ENCODE assay signal across 9 cellular contexts in genomic region chr16:46801428-46802049, GRCh38. TPM values are rescaled to one million over a fixed set of nuclear protein-coding genes. Genes with fewer than 3 reads are reported as not detected.
DNase-seq lines count a peak whose midpoint lies in the region; ATAC-seq and TF ChIP-seq lines count a peak whose summit lies in the region.
"Had no signal": no experiment of that assay in that cellular context is flagged by ENCODE, and none has a peak within 500 bp of the region (broad histone marks: within the 10 kb centered on the region; RNA-seq: fewer than 3 reads in every experiment).

No MANE protein-coding gene starts in this region.

- DNase-seq in NCI-H1417 (lab: John Stamatoyannopoulos, UW) (peak; percentile 2 to 59 (median 28)), NCI-H1417 treated with DMSO at 0.1 percent for 48 hours (lab: John Stamatoyannopoulos, UW) (no peak), NCI-H460 (ENCODE audit: extremely low read depth, low read depth) (peak; percentile 32), choroid plexus epithelial cell (ENCODE audit: low read depth) (peak; percentile 48), prostate gland (ENCODE audit: low spot score) (no peak), activated gamma-delta T cell (lab: John Stamatoyannopoulos, UW) (no peak)
- no peak for DNase-seq in stimulated activated naive CD8-positive, alpha-beta T cell treated with anti-CD3 and anti-CD28 coated beads, Interleukin-15, Interleukin-2, amounts not matched to agents 100 U/mL and 50 U/mL, for 24 hours

- no peak overlapping the region for H3K27ac ChIP-seq in prostate gland
- H3K27ac ChIP-seq: skin epidermis had no signal

- peak; percentile 49 for TF ChIP-seq CTCF in choroid plexus epithelial cell (conservative IDR thresholded peaks at IDR 0.05; ENCODE audit: low read depth, low read length)
- TF ChIP-seq CTCF in prostate gland (IDR thresholded peaks at IDR 0.05): peak in 3 of 4 experiments; percentile 24 to 36 (median 28)

- WGBS in prostate gland: 78% methylated on average over 5 of the region's 5 CpGs

- intact Hi-C loops in prostate gland (cut with DNase I): loop anchor here (10.0 kb wide), 1 partner anchor 117 kb away; the partner anchor contains the start of genes ORC6 and VPS35

- H3K36me3 ChIP-seq in prostate gland: no peaks in the 10 kb centered on the region

- no peaks in the 10 kb centered on the region for H3K9me3 ChIP-seq in prostate gland

- ATAC-seq in stimulated activated naive CD8-positive, alpha-beta T cell treated with anti-CD3 and anti-CD28 coated beads, Interleukin-15, Interleukin-2, amounts not matched to agents 100 U/mL and 50 U/mL, for 24 hours: no peak
- ATAC-seq in GM18868 (IDR thresholded peaks at IDR 0.05; ENCODE audit: unreplicated experiment): no peak

- H3K4me3 ChIP-seq in choroid plexus epithelial cell (ENCODE audit: low read depth, low read length) (no peak overlapping the region), prostate gland (no peak overlapping the region)
- H3K4me3 ChIP-seq: skin epidermis had no signal

- no peak for TF ChIP-seq POLR2A in prostate gland (IDR thresholded peaks at IDR 0.05)

- H3K4me1 ChIP-seq in prostate gland (replicated peaks): no peaks in the 10 kb centered on the region

- H3K27me3 ChIP-seq in prostate gland (replicated peaks; ENCODE audit: insufficient read depth): no peaks in the 10 kb centered on the region

RNA-seq across cellular contexts. Expression of gene C16orf87, which starts 29.4 kb away (rescaled TPM):
- 13.9 and 17.6 TPM in 2 replicates for total RNA-seq in NCI-H460 (2014; rRNA removed; shearing (Covaris generic))
- 9.7 and 11.7 TPM in 2 replicates for polyA plus RNA-seq in NCI-H460 (2014; cell fraction: nucleus; rRNA removed)
- 10 to 100 TPM in 1 of 2 donors, 1 to 10 TPM in 1; 8.1 to 24.4 TPM for total RNA-seq in prostate gland

RNA-seq across cellular contexts. Expression of gene MYLK3, which starts 53.4 kb away (rescaled TPM):
- total RNA-seq in NCI-H460 (2014; rRNA removed; shearing (Covaris generic)): 0.10 and 0.40 TPM in 2 replicates
- 0.31 and 0.44 TPM in 2 replicates for polyA plus RNA-seq in NCI-H460 (2014; cell fraction: nucleus; rRNA removed)
- total RNA-seq in prostate gland: 10 to 100 TPM in 1 of 2 donors, 1 to 10 TPM in 1; 1.5 to 54.2 TPM

Comparison
In these comparisons a context has a peak if more than half of its experiments do, and no peak if none do; other contexts are left out.
1. DNase-seq: peak in NCI-H1417 (3 of 3), NCI-H460 (single experiment) and choroid plexus epithelial cell (single experiment); none in NCI-H1417 treated with DMSO at 0.1 percent for 48 hours (single experiment), prostate gland (single experiment), stimulated activated naive CD8-positive, alpha-beta T cell treated with anti-CD3 and anti-CD28 coated beads, Interleukin-15, Interleukin-2, amounts not matched to agents 100 U/mL and 50 U/mL, for 24 hours (single experiment) and activated gamma-delta T cell (single experiment).